Comparison of ENCODE assay signal across 16 cellular contexts in the genomic region with DNA sequence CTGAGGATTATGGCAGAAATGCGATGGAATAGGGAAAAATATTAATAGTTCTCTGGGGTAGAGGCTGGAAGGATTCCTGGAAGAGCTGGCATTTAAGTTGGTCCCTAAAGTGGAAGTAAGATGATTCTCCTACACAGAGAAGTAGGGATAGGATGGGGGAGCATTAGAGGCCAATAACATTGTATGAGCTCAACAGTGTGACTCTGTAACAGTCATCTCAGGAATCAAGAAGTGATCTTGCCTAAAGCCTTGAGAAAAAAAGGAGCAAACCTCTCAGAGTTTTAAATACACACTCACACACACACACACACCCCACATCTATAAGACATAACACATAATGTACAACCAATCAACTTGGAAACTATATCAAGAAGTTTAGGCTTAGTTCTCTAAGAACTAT.
DNase-seq lines count a peak whose midpoint lies in the region; ATAC-seq and TF ChIP-seq lines count a peak whose summit lies in the region.
"Had no signal": no experiment of that assay in that cellular context is flagged by ENCODE, and none has a peak within 500 bp of the region (broad histone marks: within the 10 kb centered on the region; RNA-seq: fewer than 3 reads in every experiment).

No MANE protein-coding gene starts in this region.

- peak; percentile 50 to 59 for ATAC-seq in activated naive CD4-positive, alpha-beta T cell treated with anti-CD3 and anti-CD28 coated beads, Interleukin-2, amount 50 U/mL, for 72 hours
- peak; percentile 53 for ATAC-seq in activated T-helper 17 cell treated with anti-CD3 and anti-CD28 coated beads, Interleukin-2, amount 50 U/mL, for 72 hours (replicated peaks)
- no peak for ATAC-seq in heart right ventricle
- ATAC-seq in GM18520 (IDR thresholded peaks at IDR 0.05; ENCODE audit: unreplicated experiment): no peak
- ATAC-seq in GM21786 (IDR thresholded peaks at IDR 0.05; ENCODE audit: unreplicated experiment): no peak
- ATAC-seq: GM23338 had no signal

- H2AFZ ChIP-seq in trophoblast cell (ENCODE audit: insufficient read depth, low read length, poor library complexity): no peak overlapping the region
- H2AFZ ChIP-seq: GM23338 had no signal

- intact Hi-C loops in heart right ventricle (cut with DNase I): no loop called here

- peaks cover 0 to 3% of the 10 kb centered on the region in 2 donors for H3K9me3 Mint-ChIP-seq in activated naive CD4-positive, alpha-beta T cell treated with anti-CD3 and anti-CD28 coated beads, Interleukin-2, amount 50 U/mL, for 72 hours
- no peaks in the 10 kb centered on the region for H3K9me3 Mint-ChIP-seq in activated T-helper 17 cell treated with anti-CD3 and anti-CD28 coated beads, Interleukin-2, amount 50 U/mL, for 72 hours
- H3K9me3 Mint-ChIP-seq: GM23338, H9 had no signal

- WGBS in trophoblast cell (ENCODE audit: extremely low coverage, insufficient coverage, insufficient read length): no CpG with 5 or more reads among the region's 1 CpG
- 95 to 98% methylated on average over 1 of the region's 1 CpG for WGBS in heart right ventricle, 2 donors

- H3K9me3 ChIP-seq in trophoblast cell (ENCODE audit: insufficient read depth, low read depth, low read length) (no peaks in the 10 kb centered on the region), heart right ventricle (peaks cover 0 to 15% (median 0%) of the 10 kb centered on the region in 11 donors)
- H3K9me3 ChIP-seq: BE2C had no signal

- H3K4me1 ChIP-seq in trophoblast cell (ENCODE audit: control insufficient read depth in 1 of 2, insufficient read depth in 2 of 2, low read length in 2 of 2): peaks cover 2 to 9% of the 10 kb centered on the region in 2 experiments
- H3K4me1 ChIP-seq in heart right ventricle: peaks cover 0 to 10% (median 0%) of the 10 kb centered on the region in 9 donors
- H3K4me1 ChIP-seq: BE2C had no signal

- H3K4me3 ChIP-seq in trophoblast cell (ENCODE audit: low read depth, low read length) (no peak overlapping the region), heart right ventricle (no peak overlapping the region)
- H3K4me3 ChIP-seq: GM23338 had no signal

- H3K36me3 ChIP-seq in trophoblast cell (ENCODE audit: control insufficient read depth in 1 of 2, insufficient read depth in 2 of 2, low read length in 2 of 2) (no peaks in the 10 kb centered on the region), heart right ventricle (no peaks in the 10 kb centered on the region)
- H3K36me3 ChIP-seq: BE2C had no signal

- no peak overlapping the region for H3K27ac ChIP-seq in trophoblast cell (ENCODE audit: low read depth, low read length)
- no peak overlapping the region for H3K27ac ChIP-seq in heart right ventricle
- H3K27ac ChIP-seq: C4-2B had no signal

- H3K27ac Mint-ChIP-seq in activated naive CD4-positive, alpha-beta T cell treated with anti-CD3 and anti-CD28 coated beads, Interleukin-2, amount 50 U/mL, for 72 hours: peak overlapping the region; percentile 1 to 63
- H3K27ac Mint-ChIP-seq in activated T-helper 17 cell treated with anti-CD3 and anti-CD28 coated beads, Interleukin-2, amount 50 U/mL, for 72 hours: peak overlapping the region; percentile 1
- H3K27ac Mint-ChIP-seq: GM23338, H9, IgD-negative memory B cell had no signal

- peak overlapping the region; percentile 18 for H3K4me3 Mint-ChIP-seq in activated T-helper 17 cell treated with anti-CD3 and anti-CD28 coated beads, Interleukin-2, amount 50 U/mL, for 72 hours
- H3K4me3 Mint-ChIP-seq: CD8-positive, alpha-beta memory T cell; GM23338; H9; IgD-negative memory B cell had no signal

- no peak overlapping the region for H4K8ac ChIP-seq in trophoblast cell (ENCODE audit: low read depth, low read length)

- H3K4me2 ChIP-seq in trophoblast cell (ENCODE audit: low read length): no peak overlapping the region

- no peak overlapping the region for H4K91ac ChIP-seq in trophoblast cell (ENCODE audit: low read depth, low read length)

- no peaks in the 10 kb centered on the region for H3K27me3 Mint-ChIP-seq in activated T-helper 17 cell treated with anti-CD3 and anti-CD28 coated beads, Interleukin-2, amount 50 U/mL, for 72 hours
- H3K27me3 Mint-ChIP-seq: IgD-negative memory B cell had no signal

- H3K9ac ChIP-seq in trophoblast cell (ENCODE audit: low read length): no peak overlapping the region

- no peak for DNase-seq in activated naive CD4-positive, alpha-beta T cell treated with anti-CD3 and anti-CD28 coated beads, Interleukin-2, amount 50 U/mL, for 72 hours (ENCODE audit: low spot score in 2 of 2)
- no peak for DNase-seq in activated naive CD4-positive, alpha-beta T cell (lab: John Stamatoyannopoulos, UW)
- DNase-seq in trophoblast cell: no peak
- DNase-seq in heart right ventricle: no peak
- DNase-seq: BE2C; Caco-2; CD8-positive, alpha-beta memory T cell; DMS53; H9; KG1 had no signal

- H2BK5ac ChIP-seq in trophoblast cell (ENCODE audit: low read depth, low read length, poor library complexity): no peak overlapping the region

- no peak overlapping the region for H3K18ac ChIP-seq in trophoblast cell (ENCODE audit: low read length)

- H3K14ac ChIP-seq in trophoblast cell (ENCODE audit: low read length): no peak overlapping the region

- H3K36me3 Mint-ChIP-seq in activated naive CD4-positive, alpha-beta T cell treated with anti-CD3 and anti-CD28 coated beads, Interleukin-2, amount 50 U/mL, for 72 hours: peaks cover 5 to 10% of the 10 kb centered on the region in 2 donors
- H3K36me3 Mint-ChIP-seq in activated T-helper 17 cell treated with anti-CD3 and anti-CD28 coated beads, Interleukin-2, amount 50 U/mL, for 72 hours (ENCODE audit: low read depth): no peaks in the 10 kb centered on the region

- H3K4me1 Mint-ChIP-seq in activated T-helper 17 cell treated with anti-CD3 and anti-CD28 coated beads, Interleukin-2, amount 50 U/mL, for 72 hours: peaks cover 24% of the 10 kb centered on the region

- peak overlapping the region; percentile 66 for H2BK120ac ChIP-seq in trophoblast cell (ENCODE audit: insufficient read depth, low read length, poor library complexity)

- no peak overlapping the region for H3K23ac ChIP-seq in trophoblast cell (ENCODE audit: low read length)

- H4K12ac ChIP-seq in trophoblast cell (ENCODE audit: low read depth, low read length): no peak overlapping the region

- H3K79me2 ChIP-seq in trophoblast cell (ENCODE audit: control insufficient read depth, insufficient read depth, low read length, poor library complexity): no peaks in the 10 kb centered on the region

- no peak overlapping the region for H3K4ac ChIP-seq in trophoblast cell (ENCODE audit: low read depth, low read length)

- peaks cover 6% of the 10 kb centered on the region for H3K79me1 ChIP-seq in trophoblast cell (ENCODE audit: low read length)

- no peak for TF ChIP-seq CTCF in heart right ventricle (IDR thresholded peaks at IDR 0.05)

- H2AK5ac ChIP-seq in trophoblast cell (ENCODE audit: low read length): no peak overlapping the region

- H3K27me3 ChIP-seq in trophoblast cell (ENCODE audit: insufficient read depth, low read length) (no peaks in the 10 kb centered on the region), heart right ventricle (peaks cover 0 to 4% (median 0%) of the 10 kb centered on the region in 7 donors)
- H3K27me3 ChIP-seq: BE2C had no signal

- no peak overlapping the region for H2BK12ac ChIP-seq in trophoblast cell (ENCODE audit: low read length)

Comparison
In these comparisons a context has a peak if more than half of its experiments do, and no peak if none do; other contexts are left out.
1. ATAC-seq: peak in activated naive CD4-positive, alpha-beta T cell treated with anti-CD3 and anti-CD28 coated beads, Interleukin-2, amount 50 U/mL, for 72 hours (2 of 2) and activated T-helper 17 cell treated with anti-CD3 and anti-CD28 coated beads, Interleukin-2, amount 50 U/mL, for 72 hours (single experiment); none in heart right ventricle (0 of 8), GM18520 (single experiment) and GM21786 (single experiment).